In the genomic region with DNA sequence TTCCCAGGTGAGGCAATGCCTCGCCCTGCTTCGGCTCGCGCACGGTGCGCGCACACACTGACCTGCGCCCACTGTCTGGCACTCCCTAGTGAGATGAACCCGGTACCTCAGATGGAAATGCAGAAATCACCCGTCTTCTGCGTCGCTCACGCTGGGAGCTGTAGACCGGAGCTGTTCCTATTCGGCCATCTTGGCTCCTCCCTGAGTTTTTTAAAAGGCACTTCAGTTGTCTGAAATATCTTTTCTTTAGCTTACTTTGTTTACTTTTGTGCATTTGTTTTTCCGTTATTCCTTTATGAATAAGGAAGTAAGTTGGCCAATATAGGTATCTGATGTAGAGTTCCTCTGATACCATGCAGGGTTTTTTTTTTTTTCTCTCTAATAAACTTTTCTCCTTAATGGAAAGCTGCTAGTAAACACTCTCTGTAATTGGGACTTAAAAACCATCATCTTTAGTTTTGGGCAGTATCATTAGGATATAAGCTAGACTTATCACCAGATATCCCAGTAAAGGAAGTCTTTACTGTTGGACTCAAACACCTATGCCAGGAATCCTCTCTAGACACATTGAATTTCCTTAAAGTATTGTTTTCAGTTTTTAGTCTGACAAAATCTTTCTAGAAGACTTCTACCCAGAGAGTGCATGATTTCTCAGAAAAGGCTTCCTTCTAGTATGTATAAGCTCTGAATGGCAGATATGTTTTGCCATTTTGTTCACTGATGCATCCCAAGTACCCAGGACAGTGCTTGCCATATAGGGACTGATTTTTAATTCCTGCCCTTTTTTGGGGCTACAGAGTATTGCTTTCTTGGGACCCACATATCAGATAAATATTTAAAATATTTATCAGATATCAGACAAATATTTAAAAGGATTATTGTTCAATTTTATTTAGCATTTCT, we compare ENCODE assay signal across 8 cellular contexts. TPM values are rescaled to one million over a fixed set of nuclear protein-coding genes. Genes with fewer than 3 reads are reported as not detected.
DNase-seq lines count a peak whose midpoint lies in the region; ATAC-seq and TF ChIP-seq lines count a peak whose summit lies in the region.

No MANE protein-coding gene starts in this region.

- no peaks in the 10 kb centered on the region for H3K9me3 Mint-ChIP-seq in activated naive CD8-positive, alpha-beta T cell treated with anti-CD3 and anti-CD28 coated beads, Interleukin-2, amount 10 ng/mL, durations not matched to agents 7 days and 5 days

- H3K27ac Mint-ChIP-seq in activated naive CD8-positive, alpha-beta T cell treated with anti-CD3 and anti-CD28 coated beads, Interleukin-2, amount 10 ng/mL, durations not matched to agents 7 days and 5 days: peak overlapping the region; percentile 77

- peak overlapping the region in 9 of 12 donors; percentile 24 to 50 (median 39) for H3K4me3 ChIP-seq in heart left ventricle
- no peak overlapping the region for H3K4me3 ChIP-seq in liver (ENCODE audit: low read depth in 1 of 3, low read length in 3 of 3)
- no peak overlapping the region for H3K4me3 ChIP-seq in urinary bladder (ENCODE audit: low read depth, low read length)

- no peak for DNase-seq in heart left ventricle
- DNase-seq in Right ventricle myocardium superior: no peak
- no peak for DNase-seq in activated naive CD8-positive, alpha-beta T cell treated with anti-CD3 and anti-CD28 coated beads, Interleukin-2, amount 10 ng/mL, durations not matched to agents 7 days and 5 days
- DNase-seq in COLO829 (ENCODE audit: low spot score): no peak
- no peak for DNase-seq in NCI-H2107 treated with DMSO at 0.1 percent for 48 hours (lab: John Stamatoyannopoulos, UW; ENCODE audit: unreplicated experiment)
- no peak for DNase-seq in COR-L47 (lab: John Stamatoyannopoulos, UW)

- TF ChIP-seq RAD21 in liver (IDR thresholded peaks at IDR 0.05): no peak

- peak overlapping the region in 1 of 2 donors; percentile 39 for H3K9ac ChIP-seq in liver (ENCODE audit: low read depth in 1 of 2, low read length in 2 of 2)

- POLR2A ChIA-PET in activated naive CD8-positive, alpha-beta T cell treated with anti-CD3 and anti-CD28 coated beads, Interleukin-2, amount 10 ng/mL, durations not matched to agents 7 days and 5 days (lab: Charles Lee): interaction anchor here (1.1 kb wide), 1 partner anchor 86 kb away, joined by 7 read pairs; the partner anchor contains the start of gene ZNF638

- no peak for ATAC-seq in heart left ventricle
- no peak for ATAC-seq in Right ventricle myocardium superior (ENCODE audit: poor library complexity)
- no peak for ATAC-seq in activated naive CD8-positive, alpha-beta T cell treated with anti-CD3 and anti-CD28 coated beads, Interleukin-2, amount 10 ng/mL, durations not matched to agents 7 days and 5 days (ENCODE audit: low read depth)

- TF ChIP-seq CTCF in heart left ventricle (IDR thresholded peaks at IDR 0.05) (no peak), liver (IDR thresholded peaks at IDR 0.05; ENCODE audit: low read depth, low read length, missing input control) (no peak)

- H3K9me3 ChIP-seq in heart left ventricle: no peaks in the 10 kb centered on the region
- H3K9me3 ChIP-seq in liver (ENCODE audit: control insufficient read depth in 4 of 4, low read length in 3 of 4): no peaks in the 10 kb centered on the region

- H3K27me3 Mint-ChIP-seq in activated naive CD8-positive, alpha-beta T cell treated with anti-CD3 and anti-CD28 coated beads, Interleukin-2, amount 10 ng/mL, durations not matched to agents 7 days and 5 days: no peaks in the 10 kb centered on the region

- 31 to 38% (median 35%) methylated on average over 7 to 15 of the region's 16 CpGs for whole genome bisulfite sequencing in heart left ventricle, 4 donors
- WGBS in liver: 38% methylated on average over 7 of the region's 16 CpGs
- WGBS in urinary bladder: 38% methylated on average over 7 of the region's 16 CpGs

- H3K36me3 ChIP-seq in heart left ventricle: peaks cover 0 to 31% (median 4%) of the 10 kb centered on the region in 9 donors
- no peaks in the 10 kb centered on the region for H3K36me3 ChIP-seq in liver (ENCODE audit: control insufficient read depth in 4 of 4, insufficient read depth in 3 of 4, low read depth in 1 of 4, low read length in 3 of 4)
- H3K36me3 ChIP-seq in urinary bladder (ENCODE audit: insufficient read depth): no peaks in the 10 kb centered on the region

- peak overlapping the region in 8 of 12 donors; percentile 8 to 68 (median 51) for H3K27ac ChIP-seq in heart left ventricle
- peak overlapping the region; percentile 12 to 31 for H3K27ac ChIP-seq in liver (ENCODE audit: low read depth in 1 of 2, low read length in 2 of 2)
- peak overlapping the region; percentile 67 for H3K27ac ChIP-seq in urinary bladder (ENCODE audit: low read depth)

- H3K36me3 Mint-ChIP-seq in activated naive CD8-positive, alpha-beta T cell treated with anti-CD3 and anti-CD28 coated beads, Interleukin-2, amount 10 ng/mL, durations not matched to agents 7 days and 5 days: peaks cover 4% of the 10 kb centered on the region

- no peak for TF ChIP-seq POLR2A in heart left ventricle (IDR thresholded peaks at IDR 0.05)

- peaks cover 4% of the 10 kb centered on the region for H3K4me1 Mint-ChIP-seq in activated naive CD8-positive, alpha-beta T cell treated with anti-CD3 and anti-CD28 coated beads, Interleukin-2, amount 10 ng/mL, durations not matched to agents 7 days and 5 days

- intact Hi-C loops in heart left ventricle (cut with DNase I) (no loop called here), Right ventricle myocardium superior (cut with DNase I) (no loop called here)

- H3K27me3 ChIP-seq in heart left ventricle (no peaks in the 10 kb centered on the region), liver (ENCODE audit: control insufficient read depth in 4 of 4, insufficient read depth in 4 of 4, low read length in 3 of 4) (no peaks in the 10 kb centered on the region)

- H3K4me1 ChIP-seq in heart left ventricle (peaks cover 0 to 11% (median 3%) of the 10 kb centered on the region in 12 donors), liver (ENCODE audit: control insufficient read depth in 4 of 4, insufficient read depth in 4 of 4, low read length in 3 of 4) (peaks cover 2 to 24% (median 10%) of the 10 kb centered on the region in 4 donors), urinary bladder (ENCODE audit: insufficient read depth) (no peaks in the 10 kb centered on the region)

- peak overlapping the region; percentile 84 for H3K4me3 Mint-ChIP-seq in activated naive CD8-positive, alpha-beta T cell treated with anti-CD3 and anti-CD28 coated beads, Interleukin-2, amount 10 ng/mL, durations not matched to agents 7 days and 5 days

TF ChIP-seq in liver, 16 proteins besides CTCF, POLR2A, EP300 and RAD21 (continues in another document):
- TF ChIP-seq FOXA1 (IDR thresholded peaks at IDR 0.05) (no peak), ZBTB33 (IDR thresholded peaks at IDR 0.05) (no peak), TAF1 (conservative IDR thresholded peaks at IDR 0.05) (no peak), GABPA (IDR thresholded peaks at IDR 0.05 in 1 of 2, conservative IDR thresholded peaks at IDR 0.05 in 1 of 2) (no peak), HNF4G (IDR thresholded peaks at IDR 0.05) (no peak), FOXA2 (IDR thresholded peaks at IDR 0.05) (no peak), JUND (IDR thresholded peaks at IDR 0.05) (no peak), SP1 (IDR thresholded peaks at IDR 0.05) (no peak), YY1 (IDR thresholded peaks at IDR 0.05) (no peak), NR2F2 (IDR thresholded peaks at IDR 0.05) (no peak)
- TF ChIP-seq, protein P1, sequence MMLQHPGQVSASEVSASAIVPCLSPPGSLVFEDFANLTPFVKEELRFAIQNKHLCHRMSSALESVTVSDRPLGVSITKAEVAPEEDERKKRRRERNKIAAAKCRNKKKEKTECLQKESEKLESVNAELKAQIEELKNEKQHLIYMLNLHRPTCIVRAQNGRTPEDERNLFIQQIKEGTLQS (IDR thresholded peaks at IDR 0.05): no peak
- TF ChIP-seq, protein P2, sequence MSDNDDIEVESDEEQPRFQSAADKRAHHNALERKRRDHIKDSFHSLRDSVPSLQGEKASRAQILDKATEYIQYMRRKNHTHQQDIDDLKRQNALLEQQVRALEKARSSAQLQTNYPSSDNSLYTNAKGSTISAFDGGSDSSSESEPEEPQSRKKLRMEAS (IDR thresholded peaks at IDR 0.05): no peak

RNA-seq across cellular contexts. Expression of gene DYSF, which starts 35.8 kb away (rescaled TPM):
- total RNA-seq in heart left ventricle (10 to 100 TPM; 51.8 to 99.9 (median 80.4) TPM), Right ventricle myocardium superior (45.8 TPM), liver (10 to 100 TPM; 15.1 to 20.8 TPM), urinary bladder (19.0 TPM)
- polyA plus RNA-seq in heart left ventricle (10 to 100 TPM; 25.5 to 33.6 TPM), liver (10 to 100 TPM in 1 of 2 donors, 1 to 10 TPM in 1; 8.5 to 12.0 TPM), urinary bladder (22.9 TPM)
- 1 to 10 TPM; 6.3 to 6.7 TPM for total RNA-seq in activated naive CD8-positive, alpha-beta T cell treated with anti-CD3 and anti-CD28 coated beads, Interleukin-2, amount 10 ng/mL, durations not matched to agents 7 days and 5 days

Comparison
In these comparisons a context has a peak if more than half of its experiments do, and no peak if none do; other contexts are left out.
1. H3K4me3 ChIP-seq: peak in heart left ventricle (9 of 12); none in liver (0 of 3) and urinary bladder (single experiment).
2. Peak in every context shown above with its lines, with median percentiles within 50 percentile points of each other: H3K27ac ChIP-seq.